In genomic region chr10:32055478-32056135, GRCh38 we compare ENCODE assay signal across 8 cellular contexts. TPM values are rescaled to one million over a fixed set of nuclear protein-coding genes. Genes with fewer than 3 reads are reported as not detected.
DNase-seq lines count a peak whose midpoint lies in the region; ATAC-seq and TF ChIP-seq lines count a peak whose summit lies in the region.

No MANE protein-coding gene starts in this region.

- H3K36me3 Mint-ChIP-seq in chondrocyte (ENCODE audit: low read depth), result peaks cover 1% of the 10 kb centered on the region

- DNase-seq in NCI-H510A treated with DMSO at 0.1 percent for 48 hours (lab: John Stamatoyannopoulos, UW) (peak; percentile 26), NCI-H510A (lab: John Stamatoyannopoulos, UW) (no peak), NCI-H128 (lab: John Stamatoyannopoulos, UW; ENCODE audit: unreplicated experiment) (peak; percentile 31), chondrocyte (ENCODE audit: low spot score) (no peak)
- DNase-seq in activated CD4-positive, CD25-positive, alpha-beta regulatory T cell treated with anti-CD3 and anti-CD28 coated beads, Interleukin-2, amount 50 U/mL, for 16 hours (ENCODE audit: low read depth, low spot score), result peak; percentile 11
- peak in 3 of 4 experiments; percentile 21 to 36 (median 29) for DNase-seq in stimulated activated CD4-positive, alpha-beta T cell treated with anti-CD3 and anti-CD28 coated beads, Interleukin-1b, Interleukin-23, amount 100 ng/mL, for 24 hours (ENCODE audit: low read depth in 4 of 4, low spot score in 1 of 4)

- peak overlapping the region; percentile 99 for H3K27ac Mint-ChIP-seq in chondrocyte (ENCODE audit: unreplicated experiment)

- ATAC-seq in HG02642 (IDR thresholded peaks at IDR 0.05; ENCODE audit: poor library complexity, unreplicated experiment), result peak; percentile 52

- H3K27me3 Mint-ChIP-seq in chondrocyte (ENCODE audit: low read depth), result no peaks in the 10 kb centered on the region

- peak; percentile 42 for TF ChIP-seq CTCF in chondrocyte (IDR thresholded peaks at IDR 0.05)

- H3K4me1 Mint-ChIP-seq in chondrocyte (ENCODE audit: low read depth), result peaks cover 47% of the 10 kb centered on the region

- H3K27ac ChIP-seq in layer of hippocampus (ENCODE audit: low read depth, low read length), result peak overlapping the region; percentile 96

- no peaks in the 10 kb centered on the region for H3K27me3 ChIP-seq in layer of hippocampus (ENCODE audit: control insufficient read depth, insufficient read depth, low read length)

- peak overlapping the region; percentile 97 for H3K4me3 Mint-ChIP-seq in chondrocyte (ENCODE audit: unreplicated experiment)

- H3K9me3 Mint-ChIP-seq in chondrocyte (ENCODE audit: low read depth), result no peaks in the 10 kb centered on the region

RNA-seq across cellular contexts. Expression of gene KIF5B, which starts 0.6 kb away (rescaled TPM):
- total RNA-seq in chondrocyte, result 134 to 147 TPM (median 146 TPM) in 3 replicates

Comparison
In these comparisons a context has a peak if more than half of its experiments do, and no peak if none do; other contexts are left out.
1. DNase-seq: peak in NCI-H510A treated with DMSO at 0.1 percent for 48 hours (single experiment), NCI-H128 (single experiment), activated CD4-positive, CD25-positive, alpha-beta regulatory T cell treated with anti-CD3 and anti-CD28 coated beads, Interleukin-2, amount 50 U/mL, for 16 hours (single experiment) and stimulated activated CD4-positive, alpha-beta T cell treated with anti-CD3 and anti-CD28 coated beads, Interleukin-1b, Interleukin-23, amount 100 ng/mL, for 24 hours (3 of 4); none in NCI-H510A (single experiment) and chondrocyte (single experiment).